In genomic region chr13:112825875-112826274, GRCh38 we compare ENCODE assay signal across 10 cellular contexts.
"Had no signal": no experiment of that assay in that cellular context is flagged by ENCODE, and none has a peak within 500 bp of the region (broad histone marks: within the 10 kb centered on the region; RNA-seq: fewer than 3 reads in every experiment).

No MANE protein-coding gene starts in this region.

- H3K9me3 ChIP-seq: HAP-1 had no signal

- H3K4me3 Mint-ChIP-seq: GM23338, HFFc6 had no signal

- H2AFZ ChIP-seq: GM23338 had no signal

- H3K9me3 Mint-ChIP-seq: HFFc6 had no signal

- ATAC-seq: GM23338, HCT116, K562 had no signal

- DNase-seq: HFFc6, IMR-90, KG1 had no signal

- H3K27ac ChIP-seq: HL-60 had no signal

- FAIRE-seq: H1, H54, K562 had no signal

- H3K4me3 ChIP-seq: GM23338, HAP-1, K562 had no signal

- H3K4me2 ChIP-seq: GM23338 had no signal

- H3K27ac Mint-ChIP-seq: GM23338, HFFc6 had no signal

- H3K4me1 Mint-ChIP-seq: GM23338 had no signal
